In genomic region chr9:23621166-23621565, GRCh38 we compare ENCODE assay signal across 29 cellular contexts.
A peak's percentile ranks its signal among the peaks of the same experiment; 100 is the strongest.
DNase-seq lines count a peak whose midpoint lies in the region; ATAC-seq and TF ChIP-seq lines count a peak whose summit lies in the region.
"Had no signal": no experiment of that assay in that cellular context is flagged by ENCODE, and none has a peak within 500 bp of the region (broad histone marks: within the 10 kb centered on the region; RNA-seq: fewer than 3 reads in every experiment).

No MANE protein-coding gene starts in this region.

- H3K4me3 ChIP-seq in breast epithelium, result no peak overlapping the region
- H3K4me3 ChIP-seq: heart left ventricle, K562, lower lobe of right lung, psoas muscle, upper lobe of left lung had no signal

- peaks cover 10% of the 10 kb centered on the region for H3K4me1 Mint-ChIP-seq in MCF 10A (ENCODE audit: insufficient read depth, unreplicated experiment)
- H3K4me1 Mint-ChIP-seq: immature natural killer cell had no signal

- BruUV-seq in MCF 10A (replicated peaks; lab: Mats Ljungman, UMichigan), result no TSS peak

- no peaks in the 10 kb centered on the region for H3K27me3 ChIP-seq in breast epithelium
- no peaks in the 10 kb centered on the region for H3K27me3 ChIP-seq in foreskin keratinocyte
- H3K27me3 ChIP-seq: heart left ventricle, neutrophil, upper lobe of left lung had no signal

- H3K27ac ChIP-seq in breast epithelium (no peak overlapping the region), foreskin keratinocyte (no peak overlapping the region)
- H3K27ac ChIP-seq: 22Rv1, lower lobe of right lung, neutrophil, psoas muscle, upper lobe of left lung had no signal

- peaks cover 6% of the 10 kb centered on the region for H3K36me3 Mint-ChIP-seq in MCF 10A (ENCODE audit: insufficient read depth, unreplicated experiment)
- H3K36me3 Mint-ChIP-seq: immature natural killer cell had no signal

- H3K9me3 Mint-ChIP-seq in MCF 10A (ENCODE audit: unreplicated experiment), result no peaks in the 10 kb centered on the region

- POLR2A ChIA-PET in MCF 10A (lab: Yijun Ruan, JAX) (no interaction called here), HEK293T (lab: Yijun Ruan, JAX) (no interaction called here)

- TF ChIP-seq CTCF in MCF 10A (IDR thresholded peaks at IDR 0.05; ENCODE audit: unreplicated experiment) (no peak), breast epithelium (IDR thresholded peaks at IDR 0.05) (no peak), foreskin keratinocyte (conservative IDR thresholded peaks at IDR 0.05) (no peak)

- H3K36me3 ChIP-seq in breast epithelium, result no peaks in the 10 kb centered on the region
- H3K36me3 ChIP-seq: heart left ventricle, lower lobe of right lung, neutrophil, upper lobe of left lung had no signal

- no peak overlapping the region for H3K4me3 Mint-ChIP-seq in MCF 10A (ENCODE audit: unreplicated experiment)
- H3K4me3 Mint-ChIP-seq: immature natural killer cell had no signal

- DNase-seq in MCF 10A (ENCODE audit: unreplicated experiment), result peak; percentile 24
- no peak for DNase-seq in breast epithelium (ENCODE audit: low spot score in 2 of 2)
- DNase-seq in SW480 (ENCODE audit: low spot score), result peak; percentile 12
- peak; percentile 72 to 85 for DNase-seq in foreskin keratinocyte
- no peak for DNase-seq in NCI-H2196 treated with DMSO at 0.1 percent for 48 hours (lab: John Stamatoyannopoulos, UW; ENCODE audit: unreplicated experiment)
- DNase-seq in hypothalamus (lab: John Stamatoyannopoulos, UW), result no peak
- DNase-seq in HEK293T (ENCODE audit: extremely low spot score), result no peak
- DNase-seq in activated CD4-positive, CD25-positive, alpha-beta regulatory T cell (lab: John Stamatoyannopoulos, UW), result no peak
- DNase-seq: activated CD4-positive, alpha-beta T cell treated with anti-CD3 and anti-CD28 coated beads for 1 hour; activated CD8-positive, alpha-beta memory T cell treated with anti-CD3 and anti-CD28 coated beads for 24 hours; activated naive CD4-positive, alpha-beta T cell treated with anti-CD3 and anti-CD28 coated beads, Interleukin-2, amount 50 U/mL, for 16 hours; activated T-cell treated with anti-CD3 and anti-CD28 coated beads, Interleukin-2, amount 50 U/mL, for 48 hours; aorta; DMS 273 treated with DMSO at 0.1 percent for 48 hours; effector CD8-positive, alpha-beta T cell; GDM1; immature natural killer cell; lower lobe of right lung; NCI-H187; NCI-H2227 treated with DMSO at 0.1 percent for 48 hours; NCI-H82; psoas muscle; SK-N-SH; T-helper 9 cell; upper lobe of left lung had no signal

- CTCF ChIA-PET in MCF 10A (lab: Yijun Ruan, JAX) (no interaction called here), HEK293T (lab: Yijun Ruan, JAX) (no interaction called here)

- H3K9me3 ChIP-seq in breast epithelium, result no peaks in the 10 kb centered on the region
- H3K9me3 ChIP-seq: heart left ventricle, lower lobe of right lung, neutrophil, psoas muscle, SK-N-SH, upper lobe of left lung had no signal

- intact Hi-C loops in MCF 10A (cut with micrococcal nuclease) (no loop called here), breast epithelium (cut with DNase I; ENCODE audit: low total_unique reads) (no loop called here)

- H3K27me3 Mint-ChIP-seq in MCF 10A (ENCODE audit: insufficient read depth, unreplicated experiment), result no peaks in the 10 kb centered on the region

- peak; percentile 97 for ATAC-seq in foreskin keratinocyte
- ATAC-seq: K562, lower lobe of right lung, psoas muscle had no signal

- H3K4me1 ChIP-seq in breast epithelium (no peaks in the 10 kb centered on the region), foreskin keratinocyte (peaks cover 5% of the 10 kb centered on the region)
- H3K4me1 ChIP-seq: lower lobe of right lung, psoas muscle, upper lobe of left lung had no signal

- H3K27ac Mint-ChIP-seq in MCF 10A (ENCODE audit: low read depth, unreplicated experiment), result no peak overlapping the region
- H3K27ac Mint-ChIP-seq: immature natural killer cell had no signal

- TF ChIP-seq POLR2A in breast epithelium (IDR thresholded peaks at IDR 0.05), result no peak

TF ChIP-seq in HEK293T, 16 proteins besides CTCF, POLR2A, EP300 and RAD21:
- TF ChIP-seq ARNT (IDR thresholded peaks at IDR 0.05) (no peak), LEF1 (IDR thresholded peaks at IDR 0.05; ENCODE audit: borderline replicate concordance) (no peak), BHLHE40 (IDR thresholded peaks at IDR 0.05; ENCODE audit: borderline replicate concordance) (no peak), FOXA1 (IDR thresholded peaks at IDR 0.05) (no peak), NFRKB (IDR thresholded peaks at IDR 0.05) (no peak), FOXK2 (IDR thresholded peaks at IDR 0.05) (no peak), HDGF (IDR thresholded peaks at IDR 0.05; ENCODE audit: borderline replicate concordance) (no peak), FOXM1 (IDR thresholded peaks at IDR 0.05; ENCODE audit: borderline replicate concordance) (no peak), TARDBP (IDR thresholded peaks at IDR 0.05) (no peak)

Comparison
In these comparisons a context has a peak if more than half of its experiments do, and no peak if none do; other contexts are left out.
1. DNase-seq: peak in MCF 10A (single experiment), SW480 (single experiment) and foreskin keratinocyte (2 of 2); none in breast epithelium (0 of 2), NCI-H2196 treated with DMSO at 0.1 percent for 48 hours (single experiment), hypothalamus (0 of 51), HEK293T (single experiment) and activated CD4-positive, CD25-positive, alpha-beta regulatory T cell (0 of 4).